ENCODE assay signal across 10 cellular contexts in the genomic region with DNA sequence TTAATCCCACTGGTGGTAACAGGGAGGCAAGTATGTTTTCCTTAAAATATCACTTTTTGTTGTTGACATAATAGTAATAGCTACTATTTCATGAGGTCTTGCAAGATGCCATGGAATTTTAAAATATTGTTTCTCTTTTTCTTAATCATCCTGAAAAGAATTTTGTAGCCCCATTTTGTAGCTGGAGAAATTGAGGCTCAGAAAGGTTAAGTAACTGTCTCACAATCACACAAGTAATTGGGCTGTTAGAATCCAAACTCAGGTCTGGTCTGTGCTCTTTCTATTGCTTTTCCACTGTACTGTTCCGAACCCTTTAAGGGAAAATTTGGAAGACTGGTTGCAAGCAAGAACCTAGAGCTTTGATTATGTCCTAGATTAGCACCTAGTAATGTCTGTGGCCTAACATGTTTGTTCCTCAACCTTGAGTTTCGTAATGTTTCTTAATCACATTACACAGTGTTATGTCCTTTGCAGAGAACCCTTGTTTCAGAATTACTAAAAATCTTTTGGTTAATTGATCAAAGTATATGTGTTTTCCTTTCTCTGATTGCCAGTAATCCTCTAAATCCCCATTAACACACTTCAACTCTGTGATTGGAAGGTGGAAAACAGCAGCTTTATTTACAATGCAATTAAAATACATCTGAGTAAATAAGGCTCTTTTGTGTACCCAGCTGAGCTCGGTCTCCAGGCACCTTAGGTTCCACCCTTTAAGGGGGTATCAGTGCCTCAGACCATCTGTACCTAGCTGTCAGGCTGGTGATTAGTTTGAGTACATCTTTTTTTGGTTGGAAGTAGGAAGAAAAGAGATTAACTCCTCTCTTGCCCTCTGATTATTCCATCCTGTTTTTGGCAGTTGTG. TPM values are rescaled to one million over a fixed set of nuclear protein-coding genes. Genes with fewer than 3 reads are reported as not detected.
DNase-seq lines count a peak whose midpoint lies in the region; FAIRE-seq and TF ChIP-seq lines count a peak whose summit lies in the region.
"Had no signal": no experiment of that assay in that cellular context is flagged by ENCODE, and none has a peak within 500 bp of the region (broad histone marks: within the 10 kb centered on the region; RNA-seq: fewer than 3 reads in every experiment).

No MANE protein-coding gene starts in this region.

- H3K4me2 ChIP-seq in SK-N-SH (peak overlapping the region; percentile 45), mesenchymal stem cell (ENCODE audit: low read length, poor library complexity, severe bottlenecking) (no peak overlapping the region)

- H2BK120ac ChIP-seq in mesenchymal stem cell (ENCODE audit: low read depth, low read length): no peak overlapping the region

- no peak for TF ChIP-seq EP300 in SK-N-SH (IDR thresholded peaks at IDR 0.05; ENCODE audit: borderline replicate concordance in 1 of 2, low read depth in 1 of 2, low read length in 1 of 2)

- no peak overlapping the region for H2BK5ac ChIP-seq in mesenchymal stem cell (ENCODE audit: low read depth, low read length, poor library complexity, severe bottlenecking)

- peaks cover 39% of the 10 kb centered on the region for H3K79me2 ChIP-seq in SK-N-SH (ENCODE audit: insufficient read depth)

- no peak overlapping the region for H4K91ac ChIP-seq in mesenchymal stem cell (ENCODE audit: low read length)

- no peak for TF ChIP-seq RAD21 in SK-N-SH (IDR thresholded peaks at IDR 0.05; ENCODE audit: low read length)

- H3K9ac ChIP-seq in SK-N-SH (peak overlapping the region; percentile 40), mesenchymal stem cell (ENCODE audit: low read length) (peak overlapping the region; percentile 57)

- no peaks in the 10 kb centered on the region for H3K9me3 ChIP-seq in SK-N-SH
- H3K9me3 ChIP-seq in mesenchymal stem cell (ENCODE audit: control insufficient read depth, low read length): no peaks in the 10 kb centered on the region

- CTCF ChIA-PET in SK-N-SH (lab: Yijun Ruan, JAX): interaction anchor here (1.0 to 1.7 kb wide), 3 partner anchors 8 to 96 kb away, joined by 3 to 9 read pairs (median 5); no protein-coding TSS in a partner anchor

- no peak overlapping the region for H2BK15ac ChIP-seq in mesenchymal stem cell (ENCODE audit: low read depth, poor library complexity, severe bottlenecking)

- no peak overlapping the region for H2BK12ac ChIP-seq in mesenchymal stem cell (ENCODE audit: low read length in 2 of 2)

- H3K4me1 ChIP-seq in SK-N-SH (ENCODE audit: control insufficient read depth in 1 of 2, insufficient read depth in 2 of 2, low read depth in 1 of 2, low read length in 1 of 2): peaks cover 4 to 15% of the 10 kb centered on the region in 2 experiments; a peak in 3 of 4 replicates
- H3K4me1 ChIP-seq in mesenchymal stem cell (ENCODE audit: control insufficient read depth, insufficient read depth, low read depth, low read length): no peaks in the 10 kb centered on the region

- 93% methylated on average over 3 of the region's 3 CpGs for WGBS in SK-N-SH (ENCODE audit: low lambda C conversion rate)
- WGBS in mesenchymal stem cell: 64% methylated on average over 2 of the region's 3 CpGs

- H3K4me3 ChIP-seq in NB4 (ENCODE audit: low read depth, low read length) (no peak overlapping the region), SK-N-SH (ENCODE audit: low read depth in 2 of 2, low read length in 1 of 2) (no peak overlapping the region), mesenchymal stem cell (ENCODE audit: insufficient read depth in 1 of 2, low read depth in 1 of 2, low read length in 2 of 2) (no peak overlapping the region)

- no peak overlapping the region for H3K23ac ChIP-seq in mesenchymal stem cell (ENCODE audit: low read length in 2 of 2)

- no peak for FAIRE-seq in GM19239 (lab: Jason Lieb, UNC)

- peaks cover 13% of the 10 kb centered on the region for H3F3A ChIP-seq in SK-N-SH (replicated peaks; ENCODE audit: insufficient read depth)

- TF ChIP-seq CTCF in NB4 (IDR thresholded peaks at IDR 0.05; ENCODE audit: low read depth, low read length) (no peak), SK-N-SH (IDR thresholded peaks at IDR 0.05) (no peak)

- H3K27ac ChIP-seq in SK-N-SH (ENCODE audit: low read depth in 2 of 2, low read length in 1 of 2): peak overlapping the region; percentile 30 to 62; a peak in 3 of 4 replicates
- H3K27ac ChIP-seq in mesenchymal stem cell (ENCODE audit: low read length, poor library complexity, severe bottlenecking): peak overlapping the region; percentile 77

- POLR2A ChIA-PET in SK-N-SH (lab: Yijun Ruan, JAX): no interaction called here

- peaks cover 19% of the 10 kb centered on the region for H3K79me1 ChIP-seq in mesenchymal stem cell (replicated peaks; ENCODE audit: low read length, poor library complexity, severe bottlenecking)

- no peaks in the 10 kb centered on the region for H4K20me1 ChIP-seq in SK-N-SH (ENCODE audit: insufficient read depth)

- no peak overlapping the region for H3K18ac ChIP-seq in mesenchymal stem cell (ENCODE audit: low read depth in 1 of 2, low read length in 2 of 2)

- no peak for TF ChIP-seq POLR2A in NB4 (IDR thresholded peaks at IDR 0.05; ENCODE audit: extremely low read depth, insufficient read length)

- H3K36me3 ChIP-seq in SK-N-SH (replicated peaks in 1 of 2; ENCODE audit: control insufficient read depth in 1 of 2, insufficient read depth in 2 of 2, low read length in 1 of 2) (peaks cover 53 to 63% of the 10 kb centered on the region in 2 experiments), mesenchymal stem cell (ENCODE audit: control insufficient read depth in 1 of 2, insufficient read depth in 2 of 2, low read depth in 1 of 2, low read length in 2 of 2) (peaks cover 30 to 85% of the 10 kb centered on the region in 2 experiments)

- H3K4ac ChIP-seq in mesenchymal stem cell (ENCODE audit: low read depth in 1 of 2, low read length in 2 of 2): no peak overlapping the region

- H3K9me2 ChIP-seq in SK-N-SH: no peaks in the 10 kb centered on the region

- H2AFZ ChIP-seq in SK-N-SH (ENCODE audit: low read depth) (no peak overlapping the region), mesenchymal stem cell (ENCODE audit: low read depth, low read length) (no peak overlapping the region)

- H3K27me3 ChIP-seq in SK-N-SH (ENCODE audit: insufficient read depth): no peaks in the 10 kb centered on the region
- H3K27me3 ChIP-seq in mesenchymal stem cell (ENCODE audit: control insufficient read depth in 1 of 2, insufficient read depth in 1 of 2, low read length in 2 of 2): no peaks in the 10 kb centered on the region

- H2AK5ac ChIP-seq in mesenchymal stem cell (ENCODE audit: low read length, severe bottlenecking): no peak overlapping the region

- DNase-seq in D341Med (ENCODE audit: low spot score) (peak; percentile 62), NB4 (ENCODE audit: low read depth) (peak; percentile 19), SK-N-SH (no peak), mesenchymal stem cell (peak; percentile 33), GM19239 (ENCODE audit: insufficient read length, low spot score) (no peak)
- no peak for DNase-seq in activated CD4-positive, CD25-positive, alpha-beta regulatory T cell (lab: John Stamatoyannopoulos, UW)
- DNase-seq in stimulated activated CD4-positive, alpha-beta T cell treated with anti-CD3 and anti-CD28 coated beads, Interleukin-2, amount 100 ng/mL, for 48 hours: no peak
- no peak for DNase-seq in central memory CD4-positive, alpha-beta T cell
- DNase-seq: caudate nucleus, naive B cell had no signal

- no peak overlapping the region for H4K8ac ChIP-seq in mesenchymal stem cell (ENCODE audit: low read length)

- no peak overlapping the region for H3K14ac ChIP-seq in mesenchymal stem cell (ENCODE audit: low read length in 2 of 2)

TF ChIP-seq in SK-N-SH, 30 proteins besides CTCF, POLR2A, EP300 and RAD21:
- TF ChIP-seq ELF1 (IDR thresholded peaks at IDR 0.05): no peak
- no peak for TF ChIP-seq YY1 (IDR thresholded peaks at IDR 0.05; ENCODE audit: low read depth)
- TF ChIP-seq, protein P1, sequence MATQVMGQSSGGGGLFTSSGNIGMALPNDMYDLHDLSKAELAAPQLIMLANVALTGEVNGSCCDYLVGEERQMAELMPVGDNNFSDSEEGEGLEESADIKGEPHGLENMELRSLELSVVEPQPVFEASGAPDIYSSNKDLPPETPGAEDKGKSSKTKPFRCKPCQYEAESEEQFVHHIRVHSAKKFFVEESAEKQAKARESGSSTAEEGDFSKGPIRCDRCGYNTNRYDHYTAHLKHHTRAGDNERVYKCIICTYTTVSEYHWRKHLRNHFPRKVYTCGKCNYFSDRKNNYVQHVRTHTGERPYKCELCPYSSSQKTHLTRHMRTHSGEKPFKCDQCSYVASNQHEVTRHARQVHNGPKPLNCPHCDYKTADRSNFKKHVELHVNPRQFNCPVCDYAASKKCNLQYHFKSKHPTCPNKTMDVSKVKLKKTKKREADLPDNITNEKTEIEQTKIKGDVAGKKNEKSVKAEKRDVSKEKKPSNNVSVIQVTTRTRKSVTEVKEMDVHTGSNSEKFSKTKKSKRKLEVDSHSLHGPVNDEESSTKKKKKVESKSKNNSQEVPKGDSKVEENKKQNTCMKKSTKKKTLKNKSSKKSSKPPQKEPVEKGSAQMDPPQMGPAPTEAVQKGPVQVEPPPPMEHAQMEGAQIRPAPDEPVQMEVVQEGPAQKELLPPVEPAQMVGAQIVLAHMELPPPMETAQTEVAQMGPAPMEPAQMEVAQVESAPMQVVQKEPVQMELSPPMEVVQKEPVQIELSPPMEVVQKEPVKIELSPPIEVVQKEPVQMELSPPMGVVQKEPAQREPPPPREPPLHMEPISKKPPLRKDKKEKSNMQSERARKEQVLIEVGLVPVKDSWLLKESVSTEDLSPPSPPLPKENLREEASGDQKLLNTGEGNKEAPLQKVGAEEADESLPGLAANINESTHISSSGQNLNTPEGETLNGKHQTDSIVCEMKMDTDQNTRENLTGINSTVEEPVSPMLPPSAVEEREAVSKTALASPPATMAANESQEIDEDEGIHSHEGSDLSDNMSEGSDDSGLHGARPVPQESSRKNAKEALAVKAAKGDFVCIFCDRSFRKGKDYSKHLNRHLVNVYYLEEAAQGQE (IDR thresholded peaks at IDR 0.05; ENCODE audit: low read depth, low read length): no peak

RNA-seq across cellular contexts. Expression of a gene that starts 10.4 kb away (rescaled TPM):
- polyA plus RNA-seq in SK-N-SH (2012; rRNA removed): 35.0 and 40.9 TPM in 2 replicates
- polyA plus RNA-seq in SK-N-SH (2012; cell fraction: cytosol; rRNA removed): 37.0 and 39.4 TPM in 2 replicates
- polyA plus RNA-seq in SK-N-SH (2012; cell fraction: nucleus; rRNA removed): 23.8 and 29.8 TPM in 2 replicates
- 34.6 TPM for polyA plus RNA-seq in mesenchymal stem cell (2013, experiment 1 of 2)
- 34.2 TPM for polyA plus RNA-seq in mesenchymal stem cell (2013, experiment 2 of 2)

RNA-seq across cellular contexts. Expression of a gene that starts 11.0 kb away (rescaled TPM):
- polyA plus RNA-seq in SK-N-SH (2012; rRNA removed): 25.7 TPM in 2 replicates
- 34.8 and 55.2 TPM in 2 replicates for polyA plus RNA-seq in SK-N-SH (2012; cell fraction: cytosol; rRNA removed)
- polyA plus RNA-seq in SK-N-SH (2012; cell fraction: nucleus; rRNA removed): 17.1 and 25.3 TPM in 2 replicates
- polyA plus RNA-seq in mesenchymal stem cell (2013, experiment 1 of 2): 30.6 TPM
- polyA plus RNA-seq in mesenchymal stem cell (2013, experiment 2 of 2): 33.0 TPM

Comparison
In these comparisons a context has a peak if more than half of its experiments do, and no peak if none do; other contexts are left out.
1. DNase-seq: peak in D341Med (single experiment), NB4 (single experiment) and mesenchymal stem cell (single experiment); none in SK-N-SH (single experiment), activated CD4-positive, CD25-positive, alpha-beta regulatory T cell (0 of 4), GM19239 (single experiment), stimulated activated CD4-positive, alpha-beta T cell treated with anti-CD3 and anti-CD28 coated beads, Interleukin-2, amount 100 ng/mL, for 48 hours (0 of 2) and central memory CD4-positive, alpha-beta T cell (single experiment).